9 cellular contexts compared by ENCODE assay signal in genomic region chr12:93060071-93060665, GRCh38.
A peak's percentile ranks its signal among the peaks of the same experiment; 100 is the strongest.
DNase-seq lines count a peak whose midpoint lies in the region; ATAC-seq and TF ChIP-seq lines count a peak whose summit lies in the region.
"Had no signal": no experiment of that assay in that cellular context is flagged by ENCODE, and none has a peak within 500 bp of the region (broad histone marks: within the 10 kb centered on the region; RNA-seq: fewer than 3 reads in every experiment).

No MANE protein-coding gene starts in this region.

- WGBS in aorta, 2 donors, result 68 to 78% methylated on average over 3 of the region's 3 CpGs

- H3K4me1 Mint-ChIP-seq in activated T-helper 2 cell treated with anti-CD3 and anti-CD28 coated beads, Interferon-gamma antibody, Interleukin-2, Interleukin-4, amounts not matched to agents 10 μg/mL and 5 μg/mL and 100 μg/mL, durations not matched to agents 14 hours and 24 hours and 36 hours (ENCODE audit: low read depth), result peaks cover 14% of the 10 kb centered on the region

- intact Hi-C loops in aorta (cut with DNase I), result no loop called here
- intact Hi-C loops in activated T-helper 2 cell treated with anti-CD3 and anti-CD28 coated beads, Interferon-gamma antibody, Interleukin-2, Interleukin-4, amounts not matched to agents 10 μg/mL and 5 μg/mL and 100 μg/mL, durations not matched to agents 14 hours and 24 hours and 36 hours (cut with micrococcal nuclease), result loop anchor here (2.0 kb wide), 1 partner anchor 69 kb away; no protein-coding TSS in a partner anchor

- H3K27me3 ChIP-seq in muscle layer of duodenum (ENCODE audit: low read depth, low read length) (no peaks in the 10 kb centered on the region), BE2C (no peaks in the 10 kb centered on the region; the same call in 1 of the 2 replicates), aorta (ENCODE audit: control insufficient read depth in 1 of 2, insufficient read depth in 2 of 2, low read length in 1 of 2) (no peaks in the 10 kb centered on the region)

- no peak overlapping the region for H3K27ac Mint-ChIP-seq in activated T-helper 2 cell treated with anti-CD3 and anti-CD28 coated beads, Interferon-gamma antibody, Interleukin-2, Interleukin-4, amounts not matched to agents 10 μg/mL and 5 μg/mL and 100 μg/mL, durations not matched to agents 14 hours and 24 hours and 36 hours

- H3K36me3 ChIP-seq in muscle layer of duodenum (ENCODE audit: control insufficient read depth in 1 of 2, insufficient read depth in 2 of 2, low read length in 2 of 2), result no peaks in the 10 kb centered on the region
- H3K36me3 ChIP-seq in BE2C, result no peaks in the 10 kb centered on the region
- H3K36me3 ChIP-seq in aorta (ENCODE audit: control insufficient read depth in 1 of 2, insufficient read depth in 2 of 2, low read length in 1 of 2), result no peaks in the 10 kb centered on the region

- ATAC-seq in GM18907 (IDR thresholded peaks at IDR 0.05; ENCODE audit: unreplicated experiment) (peak; percentile 97), GM21737 (IDR thresholded peaks at IDR 0.05; ENCODE audit: unreplicated experiment) (peak; percentile 98), HG03521 (IDR thresholded peaks at IDR 0.05; ENCODE audit: unreplicated experiment) (peak; percentile 98), aorta (ENCODE audit: low FRiP score) (no peak)

- H3K9me3 Mint-ChIP-seq in activated T-helper 2 cell treated with anti-CD3 and anti-CD28 coated beads, Interferon-gamma antibody, Interleukin-2, Interleukin-4, amounts not matched to agents 10 μg/mL and 5 μg/mL and 100 μg/mL, durations not matched to agents 14 hours and 24 hours and 36 hours, result no peaks in the 10 kb centered on the region

- H3K27me3 Mint-ChIP-seq in activated T-helper 2 cell treated with anti-CD3 and anti-CD28 coated beads, Interferon-gamma antibody, Interleukin-2, Interleukin-4, amounts not matched to agents 10 μg/mL and 5 μg/mL and 100 μg/mL, durations not matched to agents 14 hours and 24 hours and 36 hours (ENCODE audit: low read depth), result peaks cover 23% of the 10 kb centered on the region

- H3K4me3 ChIP-seq in muscle layer of duodenum (ENCODE audit: low read depth in 1 of 2, low read length in 2 of 2) (no peak overlapping the region), BE2C (ENCODE audit: low read depth, low read length) (no peak overlapping the region), aorta (ENCODE audit: low read length in 2 of 2) (no peak overlapping the region)

- H3K4me1 ChIP-seq in muscle layer of duodenum (ENCODE audit: control insufficient read depth in 1 of 2, insufficient read depth in 2 of 2, low read length in 2 of 2) (peaks cover 15 to 18% of the 10 kb centered on the region in 2 donors), BE2C (no peaks in the 10 kb centered on the region), aorta (ENCODE audit: control insufficient read depth in 1 of 2, insufficient read depth in 2 of 2, low read length in 2 of 2) (no peaks in the 10 kb centered on the region)

- DNase-seq in BE2C (no peak), aorta (no peak), cerebellum (ENCODE audit: low spot score) (no peak)
- no peak for DNase-seq in activated T-helper 2 cell treated with anti-CD3 and anti-CD28 coated beads, Interferon-gamma antibody, Interleukin-2, Interleukin-4, amounts not matched to agents 10 μg/mL and 5 μg/mL and 100 μg/mL, durations not matched to agents 14 hours and 24 hours and 36 hours (ENCODE audit: low spot score)
- DNase-seq: islet precursor cell had no signal

- H3K27ac ChIP-seq in muscle layer of duodenum (ENCODE audit: low read length) (peak overlapping the region; percentile 46), aorta (ENCODE audit: low read depth in 1 of 2, low read length in 2 of 2) (no peak overlapping the region)

- no peaks in the 10 kb centered on the region for H3K36me3 Mint-ChIP-seq in activated T-helper 2 cell treated with anti-CD3 and anti-CD28 coated beads, Interferon-gamma antibody, Interleukin-2, Interleukin-4, amounts not matched to agents 10 μg/mL and 5 μg/mL and 100 μg/mL, durations not matched to agents 14 hours and 24 hours and 36 hours (ENCODE audit: low read depth)

- H3K4me3 Mint-ChIP-seq in activated T-helper 2 cell treated with anti-CD3 and anti-CD28 coated beads, Interferon-gamma antibody, Interleukin-2, Interleukin-4, amounts not matched to agents 10 μg/mL and 5 μg/mL and 100 μg/mL, durations not matched to agents 14 hours and 24 hours and 36 hours (ENCODE audit: low read depth), result no peak overlapping the region

- H3K9me3 ChIP-seq in muscle layer of duodenum (ENCODE audit: control insufficient read depth in 1 of 2, low read length in 2 of 2) (no peaks in the 10 kb centered on the region), BE2C (no peaks in the 10 kb centered on the region), aorta (ENCODE audit: control insufficient read depth, low read length) (no peaks in the 10 kb centered on the region)

- no peak for TF ChIP-seq CTCF in BE2C (IDR thresholded peaks at IDR 0.05; ENCODE audit: low read depth, low read length)
